In the genomic region with DNA sequence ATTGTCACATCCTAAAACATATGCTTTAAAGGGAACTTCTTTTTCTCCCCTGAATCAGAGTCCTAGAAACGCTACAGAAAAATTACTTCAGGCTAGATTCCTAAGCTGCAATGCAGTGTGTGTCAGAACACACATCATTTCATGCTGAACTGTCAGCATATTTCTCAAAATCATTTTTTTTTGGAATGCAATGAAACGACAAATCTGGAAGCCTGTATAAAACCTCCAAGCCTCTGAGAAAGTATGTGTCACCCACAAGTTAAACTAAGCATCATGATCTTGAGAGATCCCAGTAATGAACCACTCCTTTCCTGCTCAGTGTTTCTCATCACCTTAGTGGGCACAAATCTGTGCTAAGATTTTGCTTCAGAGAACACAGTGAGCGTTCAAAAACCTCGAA, we compare ENCODE assay signal across 30 cellular contexts.
DNase-seq lines count a peak whose midpoint lies in the region; TF ChIP-seq lines count a peak whose summit lies in the region.
"Had no signal": no experiment of that assay in that cellular context is flagged by ENCODE, and none has a peak within 500 bp of the region (broad histone marks: within the 10 kb centered on the region; RNA-seq: fewer than 3 reads in every experiment).

No MANE protein-coding gene starts in this region.

- H3K4me1 ChIP-seq in endodermal cell (ENCODE audit: control insufficient read depth, insufficient read depth, low read length): peaks cover 17% of the 10 kb centered on the region
- H3K4me1 ChIP-seq: BE2C, tibial artery had no signal

- H3K4me1 Mint-ChIP-seq in endodermal cell: peaks cover 58% of the 10 kb centered on the region
- peaks cover 71% of the 10 kb centered on the region for H3K4me1 Mint-ChIP-seq in mesothelial cell of epicardium
- peaks cover 56% of the 10 kb centered on the region for H3K4me1 Mint-ChIP-seq in glutamatergic neuron (ENCODE audit: low read depth, unreplicated experiment)
- H3K4me1 Mint-ChIP-seq: naive B cell had no signal

- no peaks in the 10 kb centered on the region for H3K36me3 ChIP-seq in endodermal cell (ENCODE audit: control insufficient read depth, insufficient read depth, low read length)
- H3K36me3 ChIP-seq: BE2C, brain microvascular endothelial cell, stomach had no signal

- H3K4me3 Mint-ChIP-seq in endodermal cell (no peak overlapping the region), mesothelial cell of epicardium (no peak overlapping the region), glutamatergic neuron (ENCODE audit: unreplicated experiment) (no peak overlapping the region)
- H3K4me3 Mint-ChIP-seq: activated T-cell treated with anti-CD3 and anti-CD28 coated beads, Interleukin-2, amount 50 U/mL, for 24 hours; naive B cell had no signal

- H3K27me3 Mint-ChIP-seq in endodermal cell (ENCODE audit: insufficient read depth): no peaks in the 10 kb centered on the region
- no peaks in the 10 kb centered on the region for H3K27me3 Mint-ChIP-seq in mesothelial cell of epicardium (ENCODE audit: low read depth)
- H3K27me3 Mint-ChIP-seq in glutamatergic neuron (ENCODE audit: unreplicated experiment): peaks cover 4% of the 10 kb centered on the region
- H3K27me3 Mint-ChIP-seq: activated T-cell treated with anti-CD3 and anti-CD28 coated beads, Interleukin-2, amount 50 U/mL, for 24 hours had no signal

- no peaks in the 10 kb centered on the region for H3K36me3 Mint-ChIP-seq in endodermal cell (ENCODE audit: low read depth)
- H3K36me3 Mint-ChIP-seq in mesothelial cell of epicardium: no peaks in the 10 kb centered on the region
- H3K36me3 Mint-ChIP-seq in glutamatergic neuron (ENCODE audit: unreplicated experiment): no peaks in the 10 kb centered on the region
- H3K36me3 Mint-ChIP-seq: naive B cell had no signal

- no peak overlapping the region for H3K27ac Mint-ChIP-seq in endodermal cell
- peak overlapping the region; percentile 14 for H3K27ac Mint-ChIP-seq in mesothelial cell of epicardium
- no peak overlapping the region for H3K27ac Mint-ChIP-seq in glutamatergic neuron (ENCODE audit: unreplicated experiment)
- H3K27ac Mint-ChIP-seq: activated T-cell treated with anti-CD3 and anti-CD28 coated beads, Interleukin-2, amount 50 U/mL, for 24 hours had no signal

- TF ChIP-seq CTCF in endodermal cell (conservative IDR thresholded peaks at IDR 0.05): no peak
- no peak for TF ChIP-seq CTCF in mesothelial cell of epicardium (IDR thresholded peaks at IDR 0.05; ENCODE audit: unreplicated experiment)
- TF ChIP-seq CTCF in glutamatergic neuron (IDR thresholded peaks at IDR 0.05; ENCODE audit: partially characterized antibody, unreplicated experiment): no peak

- 89 to 90% methylated on average over 4 of the region's 4 CpGs for WGBS in endodermal cell (ENCODE audit: insufficient coverage in 1 of 2, insufficient read length in 1 of 2), 2 experiments

- H3K27me3 ChIP-seq in endodermal cell (ENCODE audit: control insufficient read depth, insufficient read depth, low read length, poor library complexity, severe bottlenecking): no peaks in the 10 kb centered on the region
- H3K27me3 ChIP-seq: BE2C, brain microvascular endothelial cell, stomach, tibial artery had no signal

- DNase-seq in AG08395 (ENCODE audit: low spot score) (peak; percentile 55), HS-5 (ENCODE audit: low read depth) (peak; percentile 18), endodermal cell (no peak), mesothelial cell of epicardium (ENCODE audit: low spot score in 2 of 2, unreplicated experiment in 2 of 2) (no peak), DMS153 (lab: John Stamatoyannopoulos, UW) (no peak), glutamatergic neuron (no peak), H4 (ENCODE audit: low spot score) (no peak)
- no peak for DNase-seq in activated CD8-positive, alpha-beta memory T cell treated with anti-CD3 and anti-CD28 coated beads, Interleukin-2, amount 50 U/mL, for 4 hours
- DNase-seq: activated CD4-positive, alpha-beta T cell treated with anti-CD3 and anti-CD28 coated beads for 48 hours; activated CD8-positive, alpha-beta memory T cell treated with anti-CD3 and anti-CD28 coated beads for 24 hours; activated naive CD4-positive, alpha-beta T cell; activated T-cell treated with anti-CD3 and anti-CD28 coated beads, Interleukin-2, amount 50 U/mL, for 24 hours; BE2C; brain microvascular endothelial cell; DMS53; effector memory CD4-positive, alpha-beta T cell; GDM1; naive B cell; NCI-H1092 treated with DMSO at 0.1 percent for 48 hours; NCI-H187; NCI-H2171; NCI-H524 treated with DMSO at 0.1 percent for 48 hours; NK-92 treated with Interleukin-12 subunit alpha and Interleukin-12 subunit beta, amount 100 ng/mL, for 24 hours; PC-9; retina; small intestine; stimulated activated CD4-positive, alpha-beta T cell treated with anti-CD3 and anti-CD28 coated beads, Interleukin-1b, Interleukin-23, amount 100 ng/mL, for 48 hours; stomach; T-helper 2 cell; tibial artery had no signal

- H3K9me3 Mint-ChIP-seq in endodermal cell (no peaks in the 10 kb centered on the region), mesothelial cell of epicardium (no peaks in the 10 kb centered on the region), glutamatergic neuron (ENCODE audit: unreplicated experiment) (peaks cover 8% of the 10 kb centered on the region)
- H3K9me3 Mint-ChIP-seq: activated T-cell treated with anti-CD3 and anti-CD28 coated beads, Interleukin-2, amount 50 U/mL, for 24 hours; naive B cell had no signal

- no peak overlapping the region for H3K4me3 ChIP-seq in endodermal cell (ENCODE audit: low read length)
- H3K4me3 ChIP-seq: PC-9, stomach, tibial artery had no signal

- no peak overlapping the region for H3K9ac ChIP-seq in endodermal cell (ENCODE audit: extremely low read depth, low read length, poor library complexity, severe bottlenecking)

- H3K9me3 ChIP-seq in endodermal cell (ENCODE audit: control insufficient read depth, low read length): no peaks in the 10 kb centered on the region
- H3K9me3 ChIP-seq: BE2C, stomach, tibial artery had no signal

- H3K27ac ChIP-seq in endodermal cell (ENCODE audit: low read depth, low read length): peak overlapping the region; percentile 45
- H3K27ac ChIP-seq: brain microvascular endothelial cell, PC-9, stomach, tibial artery had no signal

Comparison
In these comparisons a context has a peak if more than half of its experiments do, and no peak if none do; other contexts are left out.
1. DNase-seq: peak in AG08395 (single experiment) and HS-5 (single experiment); none in endodermal cell (single experiment), mesothelial cell of epicardium (0 of 2), DMS153 (single experiment), activated CD8-positive, alpha-beta memory T cell treated with anti-CD3 and anti-CD28 coated beads, Interleukin-2, amount 50 U/mL, for 4 hours (single experiment), glutamatergic neuron (single experiment) and H4 (single experiment).